ENCODE assay signal across 1 cellular context in the genomic region with DNA sequence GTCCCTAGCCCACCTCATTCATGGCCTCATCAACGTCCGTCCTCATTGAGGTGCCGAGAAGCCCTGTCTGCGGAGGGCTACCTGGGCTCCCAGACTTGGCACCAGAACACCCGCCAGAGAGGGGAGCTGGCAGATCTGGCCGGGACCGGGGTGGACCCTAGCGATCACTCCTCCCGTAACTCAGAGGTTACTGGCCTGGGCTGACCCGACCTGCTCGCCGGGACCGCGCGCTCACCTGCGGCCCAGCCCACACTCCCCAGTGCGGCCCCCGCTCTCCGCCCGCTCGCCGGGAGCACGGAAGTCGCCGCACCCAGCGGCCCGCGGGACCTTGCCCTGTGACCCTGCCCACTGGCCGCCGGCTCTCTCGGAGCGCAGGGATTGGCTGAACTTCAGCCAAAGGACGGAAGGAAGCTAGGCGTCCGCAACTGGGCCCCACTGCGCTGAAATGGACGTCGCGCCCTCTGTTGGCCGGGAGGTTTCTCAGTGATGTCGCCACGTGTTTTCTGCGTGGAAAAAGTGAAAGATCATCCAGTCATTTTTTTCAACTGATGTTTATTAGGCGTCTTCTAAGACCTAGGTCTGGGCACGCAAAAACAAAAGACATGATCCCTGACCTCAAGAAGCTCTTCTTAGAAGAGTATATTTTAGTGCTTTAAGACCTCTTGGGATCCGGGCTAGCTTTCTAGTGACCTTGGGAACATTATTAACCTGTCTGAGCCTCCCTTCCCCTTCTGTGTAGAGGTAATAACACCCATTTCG.
TF ChIP-seq lines count a peak whose summit lies in the region.

A gene with protein sequence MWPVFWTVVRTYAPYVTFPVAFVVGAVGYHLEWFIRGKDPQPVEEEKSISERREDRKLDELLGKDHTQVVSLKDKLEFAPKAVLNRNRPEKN (minus strand): TSS at position 308 of the 759 bp plus-strand sequence. CDS start 3,772 bp downstream, outside the sequence.

TF ChIP-seq in GM12878, 131 proteins besides CTCF, POLR2A, EP300 and RAD21 (continued from another document and continues in another):
- TF ChIP-seq, protein P1, sequence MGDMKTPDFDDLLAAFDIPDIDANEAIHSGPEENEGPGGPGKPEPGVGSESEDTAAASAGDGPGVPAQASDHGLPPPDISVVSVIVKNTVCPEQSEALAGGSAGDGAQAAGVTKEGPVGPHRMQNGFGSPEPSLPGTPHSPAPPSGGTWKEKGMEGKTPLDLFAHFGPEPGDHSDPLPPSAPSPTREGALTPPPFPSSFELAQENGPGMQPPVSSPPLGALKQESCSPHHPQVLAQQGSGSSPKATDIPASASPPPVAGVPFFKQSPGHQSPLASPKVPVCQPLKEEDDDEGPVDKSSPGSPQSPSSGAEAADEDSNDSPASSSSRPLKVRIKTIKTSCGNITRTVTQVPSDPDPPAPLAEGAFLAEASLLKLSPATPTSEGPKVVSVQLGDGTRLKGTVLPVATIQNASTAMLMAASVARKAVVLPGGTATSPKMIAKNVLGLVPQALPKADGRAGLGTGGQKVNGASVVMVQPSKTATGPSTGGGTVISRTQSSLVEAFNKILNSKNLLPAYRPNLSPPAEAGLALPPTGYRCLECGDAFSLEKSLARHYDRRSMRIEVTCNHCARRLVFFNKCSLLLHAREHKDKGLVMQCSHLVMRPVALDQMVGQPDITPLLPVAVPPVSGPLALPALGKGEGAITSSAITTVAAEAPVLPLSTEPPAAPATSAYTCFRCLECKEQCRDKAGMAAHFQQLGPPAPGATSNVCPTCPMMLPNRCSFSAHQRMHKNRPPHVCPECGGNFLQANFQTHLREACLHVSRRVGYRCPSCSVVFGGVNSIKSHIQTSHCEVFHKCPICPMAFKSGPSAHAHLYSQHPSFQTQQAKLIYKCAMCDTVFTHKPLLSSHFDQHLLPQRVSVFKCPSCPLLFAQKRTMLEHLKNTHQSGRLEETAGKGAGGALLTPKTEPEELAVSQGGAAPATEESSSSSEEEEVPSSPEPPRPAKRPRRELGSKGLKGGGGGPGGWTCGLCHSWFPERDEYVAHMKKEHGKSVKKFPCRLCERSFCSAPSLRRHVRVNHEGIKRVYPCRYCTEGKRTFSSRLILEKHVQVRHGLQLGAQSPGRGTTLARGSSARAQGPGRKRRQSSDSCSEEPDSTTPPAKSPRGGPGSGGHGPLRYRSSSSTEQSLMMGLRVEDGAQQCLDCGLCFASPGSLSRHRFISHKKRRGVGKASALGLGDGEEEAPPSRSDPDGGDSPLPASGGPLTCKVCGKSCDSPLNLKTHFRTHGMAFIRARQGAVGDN (IDR thresholded peaks at IDR 0.05) = peak; percentile 69; the same call in 1 of the 2 replicates
- TF ChIP-seq WRNIP1 (IDR thresholded peaks at IDR 0.05; ENCODE audit: borderline replicate concordance, low read depth, low read length) = no peak
- TF ChIP-seq, protein P2, sequence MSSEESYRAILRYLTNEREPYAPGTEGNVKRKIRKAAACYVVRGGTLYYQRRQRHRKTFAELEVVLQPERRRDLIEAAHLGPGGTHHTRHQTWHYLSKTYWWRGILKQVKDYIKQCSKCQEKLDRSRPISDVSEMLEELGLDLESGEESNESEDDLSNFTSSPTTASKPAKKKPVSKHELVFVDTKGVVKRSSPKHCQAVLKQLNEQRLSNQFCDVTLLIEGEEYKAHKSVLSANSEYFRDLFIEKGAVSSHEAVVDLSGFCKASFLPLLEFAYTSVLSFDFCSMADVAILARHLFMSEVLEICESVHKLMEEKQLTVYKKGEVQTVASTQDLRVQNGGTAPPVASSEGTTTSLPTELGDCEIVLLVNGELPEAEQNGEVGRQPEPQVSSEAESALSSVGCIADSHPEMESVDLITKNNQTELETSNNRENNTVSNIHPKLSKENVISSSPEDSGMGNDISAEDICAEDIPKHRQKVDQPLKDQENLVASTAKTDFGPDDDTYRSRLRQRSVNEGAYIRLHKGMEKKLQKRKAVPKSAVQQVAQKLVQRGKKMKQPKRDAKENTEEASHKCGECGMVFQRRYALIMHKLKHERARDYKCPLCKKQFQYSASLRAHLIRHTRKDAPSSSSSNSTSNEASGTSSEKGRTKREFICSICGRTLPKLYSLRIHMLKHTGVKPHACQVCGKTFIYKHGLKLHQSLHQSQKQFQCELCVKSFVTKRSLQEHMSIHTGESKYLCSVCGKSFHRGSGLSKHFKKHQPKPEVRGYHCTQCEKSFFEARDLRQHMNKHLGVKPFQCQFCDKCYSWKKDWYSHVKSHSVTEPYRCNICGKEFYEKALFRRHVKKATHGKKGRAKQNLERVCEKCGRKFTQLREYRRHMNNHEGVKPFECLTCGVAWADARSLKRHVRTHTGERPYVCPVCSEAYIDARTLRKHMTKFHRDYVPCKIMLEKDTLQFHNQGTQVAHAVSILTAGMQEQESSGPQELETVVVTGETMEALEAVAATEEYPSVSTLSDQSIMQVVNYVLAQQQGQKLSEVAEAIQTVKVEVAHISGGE (CRISPR knock-in tag; IDR thresholded peaks at IDR 0.05) = no peak
- TF ChIP-seq SREBF2 (IDR thresholded peaks at IDR 0.05; ENCODE audit: low read length) = no peak
- no peak for TF ChIP-seq ZNF622 (IDR thresholded peaks at IDR 0.05)
- TF ChIP-seq ZNF24 (IDR thresholded peaks at IDR 0.05) = peak; percentile 65
- TF ChIP-seq NR2C1 (IDR thresholded peaks at IDR 0.05) = peak; percentile 93
- TF ChIP-seq RBBP5 (conservative IDR thresholded peaks at IDR 0.05) = no peak
- TF ChIP-seq, protein P3, sequence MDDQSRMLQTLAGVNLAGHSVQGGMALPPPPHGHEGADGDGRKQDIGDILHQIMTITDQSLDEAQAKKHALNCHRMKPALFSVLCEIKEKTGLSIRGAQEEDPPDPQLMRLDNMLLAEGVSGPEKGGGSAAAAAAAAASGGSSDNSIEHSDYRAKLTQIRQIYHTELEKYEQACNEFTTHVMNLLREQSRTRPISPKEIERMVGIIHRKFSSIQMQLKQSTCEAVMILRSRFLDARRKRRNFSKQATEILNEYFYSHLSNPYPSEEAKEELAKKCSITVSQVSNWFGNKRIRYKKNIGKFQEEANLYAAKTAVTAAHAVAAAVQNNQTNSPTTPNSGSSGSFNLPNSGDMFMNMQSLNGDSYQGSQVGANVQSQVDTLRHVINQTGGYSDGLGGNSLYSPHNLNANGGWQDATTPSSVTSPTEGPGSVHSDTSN (IDR thresholded peaks at IDR 0.05; ENCODE audit: insufficient replicate concordance, low read depth, low read length) = no peak
- no peak for TF ChIP-seq ASH2L (IDR thresholded peaks at IDR 0.05; ENCODE audit: borderline replicate concordance, low read depth)
- peak; percentile 60 for TF ChIP-seq ATF7 (IDR thresholded peaks at IDR 0.05; ENCODE audit: low read depth)
- TF ChIP-seq, protein P4, sequence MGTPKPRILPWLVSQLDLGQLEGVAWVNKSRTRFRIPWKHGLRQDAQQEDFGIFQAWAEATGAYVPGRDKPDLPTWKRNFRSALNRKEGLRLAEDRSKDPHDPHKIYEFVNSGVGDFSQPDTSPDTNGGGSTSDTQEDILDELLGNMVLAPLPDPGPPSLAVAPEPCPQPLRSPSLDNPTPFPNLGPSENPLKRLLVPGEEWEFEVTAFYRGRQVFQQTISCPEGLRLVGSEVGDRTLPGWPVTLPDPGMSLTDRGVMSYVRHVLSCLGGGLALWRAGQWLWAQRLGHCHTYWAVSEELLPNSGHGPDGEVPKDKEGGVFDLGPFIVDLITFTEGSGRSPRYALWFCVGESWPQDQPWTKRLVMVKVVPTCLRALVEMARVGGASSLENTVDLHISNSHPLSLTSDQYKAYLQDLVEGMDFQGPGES (IDR thresholded peaks at IDR 0.05) = no peak; the same call in 1 of the 2 replicates
- peak; percentile 81 for TF ChIP-seq CREB1 (IDR thresholded peaks at IDR 0.05; ENCODE audit: low read depth)
- TF ChIP-seq CBFB (IDR thresholded peaks at IDR 0.05; ENCODE audit: low read depth) = no peak
- TF ChIP-seq ZBED1 (IDR thresholded peaks at IDR 0.05; ENCODE audit: borderline replicate concordance) = no peak
- no peak for TF ChIP-seq MYB (IDR thresholded peaks at IDR 0.05; ENCODE audit: borderline replicate concordance, low read depth, low read length)
- no peak for TF ChIP-seq BCL11A (IDR thresholded peaks at IDR 0.05; ENCODE audit: low read depth, low read length)
- TF ChIP-seq, protein P5, sequence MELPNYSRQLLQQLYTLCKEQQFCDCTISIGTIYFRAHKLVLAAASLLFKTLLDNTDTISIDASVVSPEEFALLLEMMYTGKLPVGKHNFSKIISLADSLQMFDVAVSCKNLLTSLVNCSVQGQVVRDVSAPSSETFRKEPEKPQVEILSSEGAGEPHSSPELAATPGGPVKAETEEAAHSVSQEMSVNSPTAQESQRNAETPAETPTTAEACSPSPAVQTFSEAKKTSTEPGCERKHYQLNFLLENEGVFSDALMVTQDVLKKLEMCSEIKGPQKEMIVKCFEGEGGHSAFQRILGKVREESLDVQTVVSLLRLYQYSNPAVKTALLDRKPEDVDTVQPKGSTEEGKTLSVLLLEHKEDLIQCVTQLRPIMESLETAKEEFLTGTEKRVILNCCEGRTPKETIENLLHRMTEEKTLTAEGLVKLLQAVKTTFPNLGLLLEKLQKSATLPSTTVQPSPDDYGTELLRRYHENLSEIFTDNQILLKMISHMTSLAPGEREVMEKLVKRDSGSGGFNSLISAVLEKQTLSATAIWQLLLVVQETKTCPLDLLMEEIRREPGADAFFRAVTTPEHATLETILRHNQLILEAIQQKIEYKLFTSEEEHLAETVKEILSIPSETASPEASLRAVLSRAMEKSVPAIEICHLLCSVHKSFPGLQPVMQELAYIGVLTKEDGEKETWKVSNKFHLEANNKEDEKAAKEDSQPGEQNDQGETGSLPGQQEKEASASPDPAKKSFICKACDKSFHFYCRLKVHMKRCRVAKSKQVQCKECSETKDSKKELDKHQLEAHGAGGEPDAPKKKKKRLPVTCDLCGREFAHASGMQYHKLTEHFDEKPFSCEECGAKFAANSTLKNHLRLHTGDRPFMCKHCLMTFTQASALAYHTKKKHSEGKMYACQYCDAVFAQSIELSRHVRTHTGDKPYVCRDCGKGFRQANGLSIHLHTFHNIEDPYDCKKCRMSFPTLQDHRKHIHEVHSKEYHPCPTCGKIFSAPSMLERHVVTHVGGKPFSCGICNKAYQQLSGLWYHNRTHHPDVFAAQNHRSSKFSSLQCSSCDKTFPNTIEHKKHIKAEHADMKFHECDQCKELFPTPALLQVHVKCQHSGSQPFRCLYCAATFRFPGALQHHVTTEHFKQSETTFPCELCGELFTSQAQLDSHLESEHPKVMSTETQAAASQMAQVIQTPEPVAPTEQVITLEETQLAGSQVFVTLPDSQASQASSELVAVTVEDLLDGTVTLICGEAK (IDR thresholded peaks at IDR 0.05; ENCODE audit: borderline replicate concordance) = peak; percentile 87
- no peak for TF ChIP-seq EED (IDR thresholded peaks at IDR 0.05; ENCODE audit: low read depth)
- TF ChIP-seq ETV6 (conservative IDR thresholded peaks at IDR 0.05 in 1 of 2, IDR thresholded peaks at IDR 0.05 in 1 of 2; ENCODE audit: borderline replicate concordance in 1 of 2, low read depth in 1 of 2) = no peak
- TF ChIP-seq, protein P6, sequence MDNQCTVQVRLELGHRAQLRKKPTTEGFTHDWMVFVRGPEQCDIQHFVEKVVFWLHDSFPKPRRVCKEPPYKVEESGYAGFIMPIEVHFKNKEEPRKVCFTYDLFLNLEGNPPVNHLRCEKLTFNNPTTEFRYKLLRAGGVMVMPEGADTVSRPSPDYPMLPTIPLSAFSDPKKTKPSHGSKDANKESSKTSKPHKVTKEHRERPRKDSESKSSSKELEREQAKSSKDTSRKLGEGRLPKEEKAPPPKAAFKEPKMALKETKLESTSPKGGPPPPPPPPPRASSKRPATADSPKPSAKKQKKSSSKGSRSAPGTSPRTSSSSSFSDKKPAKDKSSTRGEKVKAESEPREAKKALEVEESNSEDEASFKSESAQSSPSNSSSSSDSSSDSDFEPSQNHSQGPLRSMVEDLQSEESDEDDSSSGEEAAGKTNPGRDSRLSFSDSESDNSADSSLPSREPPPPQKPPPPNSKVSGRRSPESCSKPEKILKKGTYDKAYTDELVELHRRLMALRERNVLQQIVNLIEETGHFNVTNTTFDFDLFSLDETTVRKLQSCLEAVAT (IDR thresholded peaks at IDR 0.05) = no peak
- TF ChIP-seq MYC (IDR thresholded peaks at IDR 0.05; ENCODE audit: insufficient read depth, insufficient read length, insufficient replicate concordance, low read length, severe bottlenecking) = peak; percentile 63
- TF ChIP-seq SP1 (IDR thresholded peaks at IDR 0.05; ENCODE audit: low read depth, low read length) = peak; percentile 74
- TF ChIP-seq SPI1 (IDR thresholded peaks at IDR 0.05; ENCODE audit: borderline replicate concordance, insufficient read depth, low read depth, low read length) = 0 out of 2 replicates have a peak, but pooled peaks have one; percentile 28
- no peak for TF ChIP-seq STAT1 (conservative IDR thresholded peaks at IDR 0.05)
- TF ChIP-seq KLF5 (IDR thresholded peaks at IDR 0.05; ENCODE audit: partially characterized antibody) = peak; percentile 61
- TF ChIP-seq POU2F2 (IDR thresholded peaks at IDR 0.05; ENCODE audit: borderline replicate concordance, low read depth, low read length) = peak; percentile 85; the same call in 2 of the 3 replicates
- TF ChIP-seq FOXK2 (IDR thresholded peaks at IDR 0.05) = no peak
- no peak for TF ChIP-seq TBL1XR1 (IDR thresholded peaks at IDR 0.05; ENCODE audit: low read depth, low read length)
- no peak for TF ChIP-seq MEF2B (IDR thresholded peaks at IDR 0.05; ENCODE audit: partially characterized antibody, poor library complexity, severe bottlenecking)
- TF ChIP-seq, protein P7, sequence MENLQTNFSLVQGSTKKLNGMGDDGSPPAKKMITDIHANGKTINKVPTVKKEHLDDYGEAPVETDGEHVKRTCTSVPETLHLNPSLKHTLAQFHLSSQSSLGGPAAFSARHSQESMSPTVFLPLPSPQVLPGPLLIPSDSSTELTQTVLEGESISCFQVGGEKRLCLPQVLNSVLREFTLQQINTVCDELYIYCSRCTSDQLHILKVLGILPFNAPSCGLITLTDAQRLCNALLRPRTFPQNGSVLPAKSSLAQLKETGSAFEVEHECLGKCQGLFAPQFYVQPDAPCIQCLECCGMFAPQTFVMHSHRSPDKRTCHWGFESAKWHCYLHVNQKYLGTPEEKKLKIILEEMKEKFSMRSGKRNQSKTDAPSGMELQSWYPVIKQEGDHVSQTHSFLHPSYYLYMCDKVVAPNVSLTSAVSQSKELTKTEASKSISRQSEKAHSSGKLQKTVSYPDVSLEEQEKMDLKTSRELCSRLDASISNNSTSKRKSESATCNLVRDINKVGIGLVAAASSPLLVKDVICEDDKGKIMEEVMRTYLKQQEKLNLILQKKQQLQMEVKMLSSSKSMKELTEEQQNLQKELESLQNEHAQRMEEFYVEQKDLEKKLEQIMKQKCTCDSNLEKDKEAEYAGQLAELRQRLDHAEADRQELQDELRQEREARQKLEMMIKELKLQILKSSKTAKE (IDR thresholded peaks at IDR 0.05; ENCODE audit: low read depth, poor library complexity, severe bottlenecking) = peak; percentile 22
- peak; percentile 79; the same call in 1 of the 2 replicates for TF ChIP-seq SMAD5 (IDR thresholded peaks at IDR 0.05; ENCODE audit: low read depth)
- no peak for TF ChIP-seq ZNF217 (IDR thresholded peaks at IDR 0.05)
- no peak for TF ChIP-seq BMI1 (IDR thresholded peaks at IDR 0.05; ENCODE audit: borderline replicate concordance)
- TF ChIP-seq, protein P8, sequence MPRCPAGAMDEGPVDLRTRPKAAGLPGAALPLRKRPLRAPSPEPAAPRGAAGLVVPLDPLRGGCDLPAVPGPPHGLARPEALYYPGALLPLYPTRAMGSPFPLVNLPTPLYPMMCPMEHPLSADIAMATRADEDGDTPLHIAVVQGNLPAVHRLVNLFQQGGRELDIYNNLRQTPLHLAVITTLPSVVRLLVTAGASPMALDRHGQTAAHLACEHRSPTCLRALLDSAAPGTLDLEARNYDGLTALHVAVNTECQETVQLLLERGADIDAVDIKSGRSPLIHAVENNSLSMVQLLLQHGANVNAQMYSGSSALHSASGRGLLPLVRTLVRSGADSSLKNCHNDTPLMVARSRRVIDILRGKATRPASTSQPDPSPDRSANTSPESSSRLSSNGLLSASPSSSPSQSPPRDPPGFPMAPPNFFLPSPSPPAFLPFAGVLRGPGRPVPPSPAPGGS (IDR thresholded peaks at IDR 0.05; ENCODE audit: borderline replicate concordance, insufficient read depth, low read depth, low read length, poor library complexity, severe bottlenecking) = no peak
- peak; percentile 76 to 78; a peak in 3 of 4 replicates for TF ChIP-seq BHLHE40 (IDR thresholded peaks at IDR 0.05; ENCODE audit: borderline replicate concordance in 1 of 2, low read depth in 2 of 2, low read length in 1 of 2)
- TF ChIP-seq SREBF1 (IDR thresholded peaks at IDR 0.05; ENCODE audit: low read length) = no peak
